In the genomic region with DNA sequence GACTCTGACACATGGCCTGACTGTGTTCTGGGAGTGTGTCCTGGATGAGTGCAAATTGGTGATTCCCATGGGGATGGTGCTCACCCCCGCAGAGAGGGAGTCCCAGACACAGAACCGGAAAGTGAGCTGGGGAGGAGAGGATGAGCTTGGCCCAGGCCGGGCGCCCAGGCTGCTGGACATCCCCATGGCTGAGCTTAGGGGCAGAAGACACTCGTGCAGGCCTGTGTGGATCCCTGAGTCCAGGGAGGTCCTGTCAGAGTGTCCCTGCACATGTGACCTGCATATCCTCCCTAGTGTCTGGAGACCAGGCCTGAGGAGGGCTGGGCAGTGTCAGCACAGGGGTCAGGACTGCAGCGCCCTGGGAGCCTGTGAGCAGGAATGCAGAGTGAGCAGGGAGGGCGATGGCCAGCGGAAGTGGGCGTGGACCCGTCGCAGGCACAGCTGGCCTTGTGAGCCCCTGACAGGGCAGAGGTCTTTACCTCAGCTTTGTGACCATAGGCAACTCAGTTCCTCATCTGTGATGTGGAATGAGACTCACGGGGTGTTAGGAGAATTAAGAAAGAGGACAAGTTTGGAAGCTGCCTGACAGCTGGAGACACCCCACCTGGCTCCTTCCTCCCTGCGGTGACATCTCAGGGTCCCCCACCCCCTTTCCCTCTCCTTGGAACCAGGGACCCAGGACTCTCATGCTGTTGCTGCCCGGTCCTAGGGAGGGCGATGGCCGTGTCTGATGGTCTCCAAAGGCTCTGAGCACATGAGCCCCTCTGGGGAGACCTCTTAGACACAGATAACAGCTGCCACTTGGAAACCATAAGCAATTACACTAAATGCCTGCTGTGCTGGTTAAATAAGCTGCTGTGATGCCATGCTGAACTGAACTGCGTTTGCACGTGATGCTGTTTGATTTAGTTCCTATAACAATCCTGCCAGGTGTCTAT, we compare ENCODE assay signal across 12 cellular contexts.
DNase-seq lines count a peak whose midpoint lies in the region; ATAC-seq and TF ChIP-seq lines count a peak whose summit lies in the region.
"Had no signal": no experiment of that assay in that cellular context is flagged by ENCODE, and none has a peak within 500 bp of the region (broad histone marks: within the 10 kb centered on the region; RNA-seq: fewer than 3 reads in every experiment).

No MANE protein-coding gene starts in this region.

- peaks cover 0 to 39% (median 16%) of the 10 kb centered on the region in 6 donors for H3K4me1 ChIP-seq in spleen
- H3K4me1 ChIP-seq: A549 had no signal

- intact Hi-C loops in spleen (cut with DNase I; ENCODE audit: low total_unique reads), result no loop called here

- TF ChIP-seq CTCF in fibroblast of villous mesenchyme (IDR thresholded peaks at IDR 0.05; ENCODE audit: insufficient read depth, low read depth, low read length) (no peak), spleen (IDR thresholded peaks at IDR 0.05 in 8 of 11, conservative IDR thresholded peaks at IDR 0.05 in 3 of 11) (no peak)

- no peaks in the 10 kb centered on the region for H3K36me3 ChIP-seq in spleen

- DNase-seq in NCI-H2029 (lab: John Stamatoyannopoulos, UW), result peak; percentile 12
- no peak for DNase-seq in NCI-H2029 treated with DMSO at 0.1 percent for 48 hours (lab: John Stamatoyannopoulos, UW)
- DNase-seq in NCI-H2227 treated with DMSO at 0.1 percent for 48 hours (lab: John Stamatoyannopoulos, UW), result peak; percentile 75
- peak; percentile 62 for DNase-seq in fibroblast of villous mesenchyme (ENCODE audit: low read depth)
- DNase-seq in spleen, result peak; percentile 78
- DNase-seq in activated CD8-positive, alpha-beta memory T cell treated with anti-CD3 and anti-CD28 coated beads, Interleukin-2, amount 50 U/mL, for 4 hours, result no peak
- DNase-seq: activated B cell treated with CpG ODN at 0.5 μM for 24 hours, mammary epithelial cell had no signal

- H3K9me3 ChIP-seq in spleen, result no peaks in the 10 kb centered on the region
- H3K9me3 ChIP-seq: A549 had no signal

- 63 to 83% (median 73%) methylated on average over 15 to 18 of the region's 18 CpGs for WGBS in spleen, 5 donors

- peak overlapping the region in 6 of 8 donors; percentile 28 to 73 (median 69) for H3K27ac ChIP-seq in spleen
- H3K27ac ChIP-seq: A549, KMS-11 had no signal

- no peak overlapping the region for H3K4me3 ChIP-seq in fibroblast of villous mesenchyme (ENCODE audit: low read depth, low read length)
- no peak overlapping the region for H3K4me3 ChIP-seq in spleen
- H3K4me3 ChIP-seq: A549 had no signal

- H3K27me3 ChIP-seq in spleen (replicated peaks in 1 of 7), result peaks cover 0 to 15% (median 0%) of the 10 kb centered on the region in 7 donors

- no peak for TF ChIP-seq POLR2A in spleen (IDR thresholded peaks at IDR 0.05)

- ATAC-seq in HG03159 (IDR thresholded peaks at IDR 0.05; ENCODE audit: unreplicated experiment), result no peak
- no peak for ATAC-seq in GM19324 (IDR thresholded peaks at IDR 0.05; ENCODE audit: low FRiP score, unreplicated experiment)
- ATAC-seq: A549 had no signal

Comparison
In these comparisons a context has a peak if more than half of its experiments do, and no peak if none do; other contexts are left out.
1. DNase-seq: peak in NCI-H2029 (single experiment), NCI-H2227 treated with DMSO at 0.1 percent for 48 hours (single experiment), fibroblast of villous mesenchyme (single experiment) and spleen (single experiment); none in NCI-H2029 treated with DMSO at 0.1 percent for 48 hours (single experiment) and activated CD8-positive, alpha-beta memory T cell treated with anti-CD3 and anti-CD28 coated beads, Interleukin-2, amount 50 U/mL, for 4 hours (single experiment).